In the genomic region with DNA sequence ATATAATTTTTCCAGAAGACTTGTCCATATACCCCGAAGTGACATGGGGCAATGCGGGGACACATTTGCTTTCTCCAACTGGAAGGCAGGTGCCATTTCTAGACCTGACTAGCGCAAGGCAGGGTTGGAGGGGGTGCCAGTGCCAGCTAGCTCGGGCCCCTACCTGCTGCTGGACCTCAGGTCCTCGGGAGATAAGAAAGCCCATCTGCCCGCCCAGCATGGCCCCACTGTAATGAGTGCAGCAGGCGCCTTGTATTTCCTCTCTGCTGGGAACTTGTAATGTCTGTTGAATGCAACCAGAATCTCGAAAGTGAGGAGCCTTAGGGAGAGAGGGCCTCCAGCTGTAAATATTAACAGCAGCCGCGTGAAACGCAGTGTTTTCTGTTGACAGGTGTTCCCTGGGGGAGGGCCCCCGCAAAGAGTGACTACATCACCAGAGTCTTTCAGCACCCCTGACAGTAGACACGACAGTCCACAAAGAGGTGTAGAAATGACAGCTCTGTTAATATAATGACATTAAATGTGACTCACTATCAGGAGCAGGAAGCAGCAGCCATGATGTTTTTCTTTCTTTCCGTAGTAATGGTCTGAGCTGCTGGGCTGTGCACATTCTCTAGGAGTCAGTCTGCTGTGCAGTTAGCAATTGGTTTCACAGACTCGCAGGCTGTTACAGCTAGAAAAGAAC, we compare ENCODE assay signal across 12 cellular contexts. TPM values are rescaled to one million over a fixed set of nuclear protein-coding genes. Genes with fewer than 3 reads are reported as not detected.
DNase-seq lines count a peak whose midpoint lies in the region; ATAC-seq and TF ChIP-seq lines count a peak whose summit lies in the region.
"Had no signal": no experiment of that assay in that cellular context is flagged by ENCODE, and none has a peak within 500 bp of the region (broad histone marks: within the 10 kb centered on the region; RNA-seq: fewer than 3 reads in every experiment).

No MANE protein-coding gene starts in this region.

- TF ChIP-seq POLR2A in prostate gland (IDR thresholded peaks at IDR 0.05) = no peak

- WGBS in mammary epithelial cell (ENCODE audit: low coverage, missing lambda C conversion rate) = 71% methylated on average over 15 of the region's 15 CpGs
- WGBS in prostate gland = 67% methylated on average over 15 of the region's 15 CpGs

- H3K36me3 Mint-ChIP-seq in MCF 10A (ENCODE audit: insufficient read depth, unreplicated experiment) = no peaks in the 10 kb centered on the region

- intact Hi-C loops in mammary epithelial cell (cut with micrococcal nuclease) (loop anchor here (1.0 to 5.0 kb wide), 3 partner anchors 10 to 926 kb away; partner anchors contain the start of gene WASF3), MCF 10A (cut with micrococcal nuclease) (loop anchor here (5.0 kb wide), 1 partner anchor 59 kb away; the partner anchor contains the start of gene WASF3), prostate gland (cut with DNase I) (loop anchor here (5.0 kb wide), 3 partner anchors 199 to 311 kb away; partner anchors contain the start of gene CDK8)

- H3K9me3 Mint-ChIP-seq in MCF 10A (ENCODE audit: unreplicated experiment) = no peaks in the 10 kb centered on the region

- no peak for ATAC-seq in GM19035 (IDR thresholded peaks at IDR 0.05; ENCODE audit: unreplicated experiment)

- H3K9me3 ChIP-seq in mammary epithelial cell (replicated peaks; ENCODE audit: insufficient read depth, low read length) (no peaks in the 10 kb centered on the region), SJCRH30 (replicated peaks) (no peaks in the 10 kb centered on the region), prostate gland (no peaks in the 10 kb centered on the region)

- H3K27ac Mint-ChIP-seq in MCF 10A (ENCODE audit: low read depth, unreplicated experiment) = no peak overlapping the region
- H3K27ac Mint-ChIP-seq: B cell had no signal

- H3K27me3 ChIP-seq in mammary epithelial cell (ENCODE audit: insufficient read depth, low read length) (no peaks in the 10 kb centered on the region), SJCRH30 (no peaks in the 10 kb centered on the region; the same call in 1 of the 2 replicates), prostate gland (replicated peaks; ENCODE audit: insufficient read depth) (no peaks in the 10 kb centered on the region)

- in situ Hi-C loops in mammary epithelial cell (cut with MboI; ENCODE audit: low sequenced_read_pairs in 2 of 2) = loop anchor here in 1 of 2 donors (10.0 kb wide), 1 partner anchor 314 kb away; no protein-coding TSS in a partner anchor

- dilution Hi-C loops in mammary epithelial cell (cut with HindIII; ENCODE audit: low sequenced_read_pairs) = loop anchor here (5.0 to 25.0 kb wide), 2 partner anchors 86 to 311 kb away; no protein-coding TSS in a partner anchor

- peaks cover 17% of the 10 kb centered on the region for H3K4me1 Mint-ChIP-seq in MCF 10A (ENCODE audit: insufficient read depth, unreplicated experiment)
- H3K4me1 Mint-ChIP-seq: B cell had no signal

- no peaks in the 10 kb centered on the region for H3K36me3 ChIP-seq in mammary epithelial cell (ENCODE audit: insufficient read depth, low read length)
- no peaks in the 10 kb centered on the region for H3K36me3 ChIP-seq in SJCRH30
- no peaks in the 10 kb centered on the region for H3K36me3 ChIP-seq in prostate gland

- H3K9ac ChIP-seq in mammary epithelial cell (ENCODE audit: insufficient read depth, low read length) = no peak overlapping the region

- no peak for DNase-seq in mammary epithelial cell
- no peak for DNase-seq in MCF 10A (ENCODE audit: unreplicated experiment)
- DNase-seq in SJCRH30 = peak; percentile 21 to 47
- DNase-seq in fibroblast of the aortic adventitia (ENCODE audit: low read depth) = peak; percentile 19
- peak; percentile 44 for DNase-seq in stromal cell of bone marrow (ENCODE audit: low read depth)
- DNase-seq in NCI-H1048 (lab: John Stamatoyannopoulos, UW) = no peak
- DNase-seq in prostate gland (ENCODE audit: low spot score) = no peak
- DNase-seq: activated naive CD4-positive, alpha-beta T cell treated with anti-CD3 and anti-CD28 coated beads, Interleukin-2, amount 50 U/mL, for 16 hours; MM.1S; SHP77 had no signal

- BruUV-seq in mammary epithelial cell (replicated peaks; lab: Mats Ljungman, UMichigan) (no TSS peak), MCF 10A (replicated peaks; lab: Mats Ljungman, UMichigan) (no TSS peak)

- H3K4me2 ChIP-seq in mammary epithelial cell (ENCODE audit: insufficient read depth, low read depth, low read length) = no peak overlapping the region

- no peaks in the 10 kb centered on the region for H3K79me2 ChIP-seq in mammary epithelial cell (ENCODE audit: insufficient read depth, low read length)

- no peaks in the 10 kb centered on the region for H4K20me1 ChIP-seq in mammary epithelial cell (ENCODE audit: insufficient read depth, low read length)

- H3K27ac ChIP-seq in mammary epithelial cell (ENCODE audit: insufficient read depth, low read depth, low read length) (no peak overlapping the region), SJCRH30 (no peak overlapping the region), prostate gland (no peak overlapping the region)

- H3K4me3 Mint-ChIP-seq in MCF 10A (ENCODE audit: unreplicated experiment) = no peak overlapping the region
- H3K4me3 Mint-ChIP-seq: B cell had no signal

- CTCF ChIA-PET in mammary epithelial cell (lab: Charles Lee; ENCODE audit: low non-redundant PET) = interaction anchor here (0.6 to 1.3 kb wide), 4 partner anchors 18 to 314 kb away, joined by 3 to 5 read pairs (median 4); no protein-coding TSS in a partner anchor
- CTCF ChIA-PET in MCF 10A (lab: Yijun Ruan, JAX) = interaction anchor here (0.6 to 7.4 kb wide), 5 partner anchors 10 to 313 kb away, joined by 3 to 64 read pairs (median 7); no protein-coding TSS in a partner anchor

- no peaks in the 10 kb centered on the region for H3K27me3 Mint-ChIP-seq in MCF 10A (ENCODE audit: insufficient read depth, unreplicated experiment)

- H3K4me1 ChIP-seq in mammary epithelial cell (ENCODE audit: insufficient read depth, low read length) = peaks cover 21% of the 10 kb centered on the region
- H3K4me1 ChIP-seq in SJCRH30 = no peaks in the 10 kb centered on the region; the same call in 1 of the 2 replicates
- no peaks in the 10 kb centered on the region for H3K4me1 ChIP-seq in prostate gland (replicated peaks)

- H2AFZ ChIP-seq in mammary epithelial cell (ENCODE audit: low read depth, low read length) = peak overlapping the region; percentile 1

- no peak for TF ChIP-seq CTCF in mammary epithelial cell (conservative IDR thresholded peaks at IDR 0.05 in 1 of 2, IDR thresholded peaks at IDR 0.05 in 1 of 2; ENCODE audit: extremely low read depth in 1 of 2, insufficient read depth in 1 of 2, low read depth in 1 of 2, low read length in 2 of 2)
- TF ChIP-seq CTCF in MCF 10A (IDR thresholded peaks at IDR 0.05; ENCODE audit: unreplicated experiment) = no peak
- no peak for TF ChIP-seq CTCF in fibroblast of the aortic adventitia (IDR thresholded peaks at IDR 0.05; ENCODE audit: insufficient read depth, low read length)
- TF ChIP-seq CTCF in prostate gland (IDR thresholded peaks at IDR 0.05) = no peak

- H3K4me3 ChIP-seq in mammary epithelial cell (replicated peaks in 1 of 3; ENCODE audit: insufficient read depth in 1 of 3, low read depth in 2 of 3, low read length in 3 of 3) (no peak overlapping the region), SJCRH30 (peak overlapping the region; percentile 27), fibroblast of the aortic adventitia (ENCODE audit: low read depth, low read length) (no peak overlapping the region), prostate gland (no peak overlapping the region)

- POLR2A ChIA-PET in MCF 10A (lab: Yijun Ruan, JAX) = interaction anchor here (1.0 kb wide), 1 partner anchor 314 kb away, joined by 5 read pairs; no protein-coding TSS in a partner anchor

RNA-seq across cellular contexts. Expression of gene WASF3, which starts 58.8 kb away (rescaled TPM):
- total RNA-seq in mammary epithelial cell = 10 to 100 TPM in 1 of 2 donors, 1 to 10 TPM in 1; 7.7 to 19.4 TPM
- 6.8 TPM for polyA plus RNA-seq in mammary epithelial cell
- 11.8 TPM for polyA minus RNA-seq in mammary epithelial cell
- 21.8 and 24.0 TPM in 2 replicates for total RNA-seq in MCF 10A (2022)
- total RNA-seq in SJCRH30 (2014; rRNA removed; shearing (Covaris generic)) = 27.5 and 30.3 TPM in 2 replicates
- 11.7 and 13.5 TPM in 2 replicates for total RNA-seq in fibroblast of the aortic adventitia (ENCODE audit: low replicate concordance)
- total RNA-seq in prostate gland = 10 to 100 TPM; 10.3 to 23.0 TPM

Comparison
In these comparisons a context has a peak if more than half of its experiments do, and no peak if none do; other contexts are left out.
1. DNase-seq: peak in SJCRH30 (2 of 2), fibroblast of the aortic adventitia (single experiment) and stromal cell of bone marrow (single experiment); none in mammary epithelial cell (single experiment), MCF 10A (single experiment), NCI-H1048 (single experiment) and prostate gland (single experiment).